Comparison of ENCODE assay signal across 9 cellular contexts in genomic region chr14:99644723-99645544, GRCh38. TPM values are rescaled to one million over a fixed set of nuclear protein-coding genes. Genes with fewer than 3 reads are reported as not detected.
A peak's percentile ranks its signal among the peaks of the same experiment; 100 is the strongest.
DNase-seq lines count a peak whose midpoint lies in the region; FAIRE-seq and TF ChIP-seq lines count a peak whose summit lies in the region.
"Had no signal": no experiment of that assay in that cellular context is flagged by ENCODE, and none has a peak within 500 bp of the region (broad histone marks: within the 10 kb centered on the region; RNA-seq: fewer than 3 reads in every experiment).

TSS of gene HHIPL1 (plus strand) at chr14:99645129. CDS start at chr14:99645208, 79 bp downstream.

- no peak for TF ChIP-seq POLR2A in sigmoid colon (IDR thresholded peaks at IDR 0.05)

- TF ChIP-seq EP300 in sigmoid colon (IDR thresholded peaks at IDR 0.05): no peak

- no peak for FAIRE-seq in HTR-8/SVneo (lab: Jason Lieb, UNC)
- FAIRE-seq: endometrium had no signal

- H3K4me1 ChIP-seq in iPS DF 6.9 (ENCODE audit: control insufficient read depth, insufficient read depth, low read length) (peaks cover 4% of the 10 kb centered on the region), sigmoid colon (peaks cover 0 to 18% (median 18%) of the 10 kb centered on the region in 4 donors)

- H3K27ac ChIP-seq in iPS DF 6.9 (ENCODE audit: low read length) (no peak within 1 kb of the TSS), sigmoid colon (peak within 1 kb of the TSS; percentile 38 to 65 (median 58))

- in situ Hi-C loops in astrocyte of the cerebellum (cut with HindIII; ENCODE audit: low sequenced_read_pairs): no loop called here

- no peaks in the 10 kb centered on the region for H3K36me3 ChIP-seq in iPS DF 6.9 (ENCODE audit: control insufficient read depth, insufficient read depth, low read length)
- H3K36me3 ChIP-seq in sigmoid colon: no peaks in the 10 kb centered on the region

- intact Hi-C loops in sigmoid colon (cut with DNase I): no loop called here

- H3K4me3 ChIP-seq in astrocyte of the cerebellum (ENCODE audit: low read depth, low read length) (peak within 1 kb of the TSS; percentile 0), iPS DF 6.9 (ENCODE audit: low read length) (peak within 1 kb of the TSS; percentile 49), sigmoid colon (peak within 1 kb of the TSS; percentile 22 to 65 (median 55))

- no CpG with 5 or more reads among the region's 91 CpGs for WGBS in iPS DF 6.9 (ENCODE audit: insufficient coverage, insufficient read length)
- WGBS in sigmoid colon, 2 donors: 5 to 8% methylated on average over 91 of the region's 91 CpGs

- H3K27me3 ChIP-seq in iPS DF 6.9 (ENCODE audit: control insufficient read depth, insufficient read depth, low read length): peaks cover 5% of the 10 kb centered on the region; the same call in 1 of the 2 replicates
- no peaks in the 10 kb centered on the region for H3K27me3 ChIP-seq in sigmoid colon

- TF ChIP-seq CTCF in astrocyte of the cerebellum (IDR thresholded peaks at IDR 0.05; ENCODE audit: low read depth, low read length, missing control alignments): no peak
- no peak for TF ChIP-seq CTCF in sigmoid colon (IDR thresholded peaks at IDR 0.05)

- DNase-seq in EH (ENCODE audit: low read depth) (peak; percentile 57), astrocyte of the cerebellum (ENCODE audit: low read depth) (no peak), iPS DF 6.9 (ENCODE audit: low read depth, low spot score) (no peak), sigmoid colon (no peak), cerebellar nuclear complex (lab: John Stamatoyannopoulos, UW) (no peak), cerebellar cortex (ENCODE audit: low spot score) (no peak), HTR-8/SVneo (ENCODE audit: insufficient read length, low spot score) (no peak), H4 (ENCODE audit: low spot score) (no peak)

- no peaks in the 10 kb centered on the region for H3K9me3 ChIP-seq in iPS DF 6.9 (ENCODE audit: control insufficient read depth, insufficient read depth, low read length)
- no peaks in the 10 kb centered on the region for H3K9me3 ChIP-seq in sigmoid colon

RNA-seq across cellular contexts. Expression of gene HHIPL1, which starts in this region (rescaled TPM):
- 10 to 100 TPM in 1 of 4 donors, 1 to 10 TPM in 3; 3.6 to 10.8 (median 7.0) TPM for total RNA-seq in sigmoid colon
- polyA plus RNA-seq in sigmoid colon: under 1 TPM in 1 of 3 donors, not detected in 2; 0.80 TPM
- 0.02 and 0.14 TPM in 2 replicates for total RNA-seq in H4 (2014; rRNA removed; shearing (Covaris generic))

Comparison
In these comparisons a context has a peak if more than half of its experiments do, and no peak if none do; other contexts are left out.
1. H3K4me3 ChIP-seq: peak in every context shown above with its lines; median percentile 55 in sigmoid colon; 49 in iPS DF 6.9; 0 in astrocyte of the cerebellum.